ENCODE assay signal across 10 cellular contexts in genomic region chr7:94375713-94376112, GRCh38. TPM values are rescaled to one million over a fixed set of nuclear protein-coding genes. Genes with fewer than 3 reads are reported as not detected.
A peak's percentile ranks its signal among the peaks of the same experiment; 100 is the strongest.
DNase-seq lines count a peak whose midpoint lies in the region; ATAC-seq and TF ChIP-seq lines count a peak whose summit lies in the region.
"Had no signal": no experiment of that assay in that cellular context is flagged by ENCODE, and none has a peak within 500 bp of the region (broad histone marks: within the 10 kb centered on the region; RNA-seq: fewer than 3 reads in every experiment).

No MANE protein-coding gene starts in this region.

- peak overlapping the region; percentile 51 for H3K27ac ChIP-seq in right cardiac atrium (ENCODE audit: low read length)
- peak overlapping the region; percentile 86 to 95 (median 86) for H3K27ac ChIP-seq in sigmoid colon
- no peak overlapping the region for H3K27ac ChIP-seq in effector memory CD4-positive, alpha-beta T cell (ENCODE audit: insufficient read depth, low read length, poor library complexity, severe bottlenecking)

- H3K4me3 Mint-ChIP-seq in stimulated activated naive B cell treated with anti-CD40 and anti-IgM and Interleukin-4, amounts not matched to agents 10 μg/mL and 1 μg/mL and 100 μg/mL, for 72 hours: no peak overlapping the region

- no peaks in the 10 kb centered on the region for H3K9me3 ChIP-seq in right cardiac atrium (ENCODE audit: control insufficient read depth, low read length)
- H3K9me3 ChIP-seq in sigmoid colon: no peaks in the 10 kb centered on the region
- no peaks in the 10 kb centered on the region for H3K9me3 ChIP-seq in effector memory CD4-positive, alpha-beta T cell (ENCODE audit: control insufficient read depth, low read length)
- no peaks in the 10 kb centered on the region for H3K9me3 ChIP-seq in HAP-1

- H3K27me3 ChIP-seq in right cardiac atrium (ENCODE audit: control insufficient read depth, insufficient read depth) (no peaks in the 10 kb centered on the region), sigmoid colon (no peaks in the 10 kb centered on the region), HAP-1 (ENCODE audit: low read depth) (no peaks in the 10 kb centered on the region)
- H3K27me3 ChIP-seq in effector memory CD4-positive, alpha-beta T cell (replicated peaks; ENCODE audit: control insufficient read depth, insufficient read depth, low read length, poor library complexity, severe bottlenecking): no peaks in the 10 kb centered on the region

- ATAC-seq in right cardiac atrium: peak; percentile 89
- ATAC-seq in stimulated activated naive B cell treated with anti-CD40 and anti-IgM and Interleukin-4, amounts not matched to agents 10 μg/mL and 1 μg/mL and 100 μg/mL, for 72 hours (replicated peaks): no peak

- in situ Hi-C loops in astrocyte of the cerebellum (cut with HindIII; ENCODE audit: low sequenced_read_pairs): no loop called here
- in situ Hi-C loops in HAP-1 (cut with MboI; ENCODE audit: low sequenced_read_pairs): no loop called here

- intact Hi-C loops in right cardiac atrium (cut with DNase I): no loop called here
- intact Hi-C loops in sigmoid colon (cut with DNase I): loop anchor here (2.0 kb wide), 1 partner anchor 79 kb away; no protein-coding TSS in a partner anchor

- no peaks in the 10 kb centered on the region for H3K36me3 ChIP-seq in sigmoid colon
- H3K36me3 ChIP-seq in effector memory CD4-positive, alpha-beta T cell (ENCODE audit: control insufficient read depth, insufficient read depth, low read length): no peaks in the 10 kb centered on the region
- H3K36me3 ChIP-seq in HAP-1 (replicated peaks): no peaks in the 10 kb centered on the region

- no peaks in the 10 kb centered on the region for H3K9me3 Mint-ChIP-seq in stimulated activated naive B cell treated with anti-CD40 and anti-IgM and Interleukin-4, amounts not matched to agents 10 μg/mL and 1 μg/mL and 100 μg/mL, for 72 hours

- H3K27me3 Mint-ChIP-seq in stimulated activated naive B cell treated with anti-CD40 and anti-IgM and Interleukin-4, amounts not matched to agents 10 μg/mL and 1 μg/mL and 100 μg/mL, for 72 hours: peaks cover 0 to 7% of the 10 kb centered on the region in 2 donors

- no peak for TF ChIP-seq POLR2A in sigmoid colon (IDR thresholded peaks at IDR 0.05)

- TF ChIP-seq EP300 in sigmoid colon (IDR thresholded peaks at IDR 0.05): peak in 1 of 4 donors; percentile 18

- WGBS in right cardiac atrium: 35% methylated on average over 1 of the region's 1 CpG
- 47 to 54% methylated on average over 1 of the region's 1 CpG for WGBS in sigmoid colon, 2 donors

- no peak for TF ChIP-seq CTCF in astrocyte of the cerebellum (IDR thresholded peaks at IDR 0.05; ENCODE audit: low read depth, low read length, missing control alignments)
- no peak for TF ChIP-seq CTCF in sigmoid colon (IDR thresholded peaks at IDR 0.05)

- no peaks in the 10 kb centered on the region for H3K4me1 Mint-ChIP-seq in stimulated activated naive B cell treated with anti-CD40 and anti-IgM and Interleukin-4, amounts not matched to agents 10 μg/mL and 1 μg/mL and 100 μg/mL, for 72 hours

- DNase-seq in GM03348 (ENCODE audit: low spot score) (peak; percentile 68), astrocyte of the cerebellum (ENCODE audit: low read depth) (peak; percentile 98), right cardiac atrium (peak in 1 of 3 donors; percentile 19), sigmoid colon (peak; percentile 69), HAP-1 (ENCODE audit: low spot score in 2 of 2) (no peak)
- no peak for DNase-seq in effector CD4-positive, alpha-beta T cell
- DNase-seq in effector memory CD4-positive, alpha-beta T cell: no peak
- DNase-seq in stimulated activated naive B cell treated with anti-CD40 and anti-IgM and Interleukin-4, amounts not matched to agents 10 μg/mL and 1 μg/mL and 100 μg/mL, for 72 hours: no peak
- DNase-seq: central memory CD4-positive, alpha-beta T cell; stimulated activated CD4-positive, alpha-beta T cell treated with anti-CD3 and anti-CD28 coated beads, Interleukin-2, amount 100 ng/mL, for 24 hours had no signal

- H3K4me1 ChIP-seq in right cardiac atrium (ENCODE audit: control insufficient read depth, insufficient read depth, low read length) (no peaks in the 10 kb centered on the region), sigmoid colon (peaks cover 0 to 53% (median 35%) of the 10 kb centered on the region in 4 donors), HAP-1 (no peaks in the 10 kb centered on the region)
- no peaks in the 10 kb centered on the region for H3K4me1 ChIP-seq in effector memory CD4-positive, alpha-beta T cell (ENCODE audit: control insufficient read depth, insufficient read depth, low read length, poor library complexity, severe bottlenecking)

- no peak overlapping the region for H3K27ac Mint-ChIP-seq in stimulated activated naive B cell treated with anti-CD40 and anti-IgM and Interleukin-4, amounts not matched to agents 10 μg/mL and 1 μg/mL and 100 μg/mL, for 72 hours

- H3K4me3 ChIP-seq in astrocyte of the cerebellum (ENCODE audit: low read depth, low read length) (peak overlapping the region; percentile 23), right cardiac atrium (ENCODE audit: low read length) (peak overlapping the region; percentile 33), sigmoid colon (peak overlapping the region in 3 of 4 donors; percentile 24 to 35 (median 29)), HAP-1 (no peak overlapping the region)
- H3K4me3 ChIP-seq in effector memory CD4-positive, alpha-beta T cell (ENCODE audit: insufficient read depth, low read depth, low read length, poor library complexity, severe bottlenecking): no peak overlapping the region

- H3K36me3 Mint-ChIP-seq in stimulated activated naive B cell treated with anti-CD40 and anti-IgM and Interleukin-4, amounts not matched to agents 10 μg/mL and 1 μg/mL and 100 μg/mL, for 72 hours: no peaks in the 10 kb centered on the region

RNA-seq across cellular contexts. Expression of gene COL1A2, which starts 19.0 kb away (rescaled TPM):
- total RNA-seq in right cardiac atrium: 100 to 1,000 TPM; 127 to 259 (median 202) TPM
- polyA plus RNA-seq in right cardiac atrium: 115 TPM
- 1,000 to 10,000 TPM in 1 of 4 donors, 100 to 1,000 TPM in 2, 10 to 100 TPM in 1; 83.4 to 1,047 (median 197) TPM for total RNA-seq in sigmoid colon
- polyA plus RNA-seq in sigmoid colon: 100 to 1,000 TPM in 1 of 3 donors, 10 to 100 TPM in 2; 12.3 to 104 (median 19.2) TPM

Comparison
In these comparisons a context has a peak if more than half of its experiments do, and no peak if none do; other contexts are left out.
1. DNase-seq: peak in GM03348 (single experiment), astrocyte of the cerebellum (single experiment) and sigmoid colon (single experiment); none in effector CD4-positive, alpha-beta T cell (single experiment), effector memory CD4-positive, alpha-beta T cell (0 of 3), HAP-1 (0 of 2) and stimulated activated naive B cell treated with anti-CD40 and anti-IgM and Interleukin-4, amounts not matched to agents 10 μg/mL and 1 μg/mL and 100 μg/mL, for 72 hours (single experiment).
2. H3K4me3 ChIP-seq: peak in astrocyte of the cerebellum (single experiment), right cardiac atrium (single experiment) and sigmoid colon (3 of 4); none in effector memory CD4-positive, alpha-beta T cell (single experiment) and HAP-1 (single experiment).
3. ATAC-seq: peak in right cardiac atrium (2 of 2); none in stimulated activated naive B cell treated with anti-CD40 and anti-IgM and Interleukin-4, amounts not matched to agents 10 μg/mL and 1 μg/mL and 100 μg/mL, for 72 hours (0 of 2).